Comparison of ENCODE assay signal across 18 cellular contexts in genomic region chr10:120477006-120477722, GRCh38. TPM values are rescaled to one million over a fixed set of nuclear protein-coding genes. Genes with fewer than 3 reads are reported as not detected.
A peak's percentile ranks its signal among the peaks of the same experiment; 100 is the strongest.
DNase-seq lines count a peak whose midpoint lies in the region; ATAC-seq and TF ChIP-seq lines count a peak whose summit lies in the region.
"Had no signal": no experiment of that assay in that cellular context is flagged by ENCODE, and none has a peak within 500 bp of the region (broad histone marks: within the 10 kb centered on the region; RNA-seq: fewer than 3 reads in every experiment).

No MANE protein-coding gene starts in this region.

- H3K9ac ChIP-seq in rectal smooth muscle tissue (ENCODE audit: low read length) = no peak overlapping the region
- H3K9ac ChIP-seq: parathyroid adenoma had no signal

- H3K27ac ChIP-seq in WERI-Rb-1 (peak overlapping the region; percentile 38), rectal smooth muscle tissue (ENCODE audit: low read depth, low read length) (peak overlapping the region; percentile 56), transverse colon (no peak overlapping the region)
- H3K27ac ChIP-seq: colonic mucosa, esophagus muscularis mucosa, parathyroid adenoma, SK-N-MC had no signal

- H3K36me3 ChIP-seq in WERI-Rb-1 (no peaks in the 10 kb centered on the region), rectal smooth muscle tissue (ENCODE audit: control insufficient read depth, insufficient read depth, low read length) (no peaks in the 10 kb centered on the region), transverse colon (no peaks in the 10 kb centered on the region)
- H3K36me3 ChIP-seq: colonic mucosa, esophagus muscularis mucosa had no signal

- TF ChIP-seq CTCF in WERI-Rb-1 (IDR thresholded peaks at IDR 0.05; ENCODE audit: low read depth, low read length) (no peak), transverse colon (IDR thresholded peaks at IDR 0.05) (no peak)

- DNase-seq in Daoy (ENCODE audit: low read depth) = peak; percentile 7
- no peak for DNase-seq in WERI-Rb-1
- peak; percentile 40 for DNase-seq in fibroblast of peridontal ligament (ENCODE audit: extremely low read depth)
- no peak for DNase-seq in C1 segment of cervical spinal cord (lab: John Stamatoyannopoulos, UW)
- no peak for DNase-seq in transverse colon
- DNase-seq: activated naive CD8-positive, alpha-beta T cell treated with anti-CD3 and anti-CD28 coated beads, Interleukin-2, amount 50 U/mL, for 24 hours; CD4-positive, CD25-positive, alpha-beta regulatory T cell; colonic mucosa; H7; NCI-H2081 treated with DMSO at 0.1 percent for 48 hours; NCI-H524; OCI-M1 had no signal

- peaks cover 9% of the 10 kb centered on the region for H3K4me1 ChIP-seq in rectal smooth muscle tissue (ENCODE audit: control insufficient read depth, insufficient read depth, low read length)
- H3K4me1 ChIP-seq in transverse colon = no peaks in the 10 kb centered on the region
- H3K4me1 ChIP-seq: colonic mucosa, parathyroid adenoma had no signal

- no peaks in the 10 kb centered on the region for H3K27me3 ChIP-seq in WERI-Rb-1 (ENCODE audit: insufficient read depth, low read depth, severe bottlenecking)
- no peaks in the 10 kb centered on the region for H3K27me3 ChIP-seq in rectal smooth muscle tissue (ENCODE audit: control insufficient read depth, insufficient read depth, low read length)
- peaks cover 3% of the 10 kb centered on the region for H3K27me3 ChIP-seq in transverse colon
- H3K27me3 ChIP-seq: colonic mucosa had no signal

- intact Hi-C loops in transverse colon (cut with DNase I; ENCODE audit: low total_unique reads) = no loop called here

- TF ChIP-seq POLR2A in GM18505 (IDR thresholded peaks at IDR 0.05; ENCODE audit: borderline replicate concordance, extremely low read depth, insufficient read depth, insufficient read length) (no peak), transverse colon (IDR thresholded peaks at IDR 0.05) (no peak)

- in situ Hi-C loops in transverse colon (cut with MboI; ENCODE audit: low pct_ligation_motif_present in 1 of 4, low pct_unique_long_range_greater_than_20kb in 1 of 4, low sequenced_read_pairs in 3 of 4) = no loop called here

- 58 to 62% methylated on average over 9 of the region's 9 CpGs for WGBS in transverse colon (ENCODE audit: low coverage in 1 of 2), 2 donors

- H3K9me3 ChIP-seq in WERI-Rb-1 (ENCODE audit: severe bottlenecking) (no peaks in the 10 kb centered on the region), transverse colon (no peaks in the 10 kb centered on the region)
- H3K9me3 ChIP-seq: colonic mucosa had no signal

- ATAC-seq in GM18505 (IDR thresholded peaks at IDR 0.05; ENCODE audit: unreplicated experiment) = no peak
- ATAC-seq in HG02840 (IDR thresholded peaks at IDR 0.05; ENCODE audit: low FRiP score, unreplicated experiment) = no peak

- H3K4me3 ChIP-seq in WERI-Rb-1 (ENCODE audit: low read depth, low read length) (no peak overlapping the region), rectal smooth muscle tissue (ENCODE audit: low read length) (no peak overlapping the region), transverse colon (no peak overlapping the region)
- H3K4me3 ChIP-seq: colonic mucosa, esophagus muscularis mucosa, SK-N-MC had no signal

- no peak for TF ChIP-seq EP300 in transverse colon (IDR thresholded peaks at IDR 0.05; ENCODE audit: low read depth)

RNA-seq across cellular contexts. Expression of gene PLPP4, which starts 20.1 kb away (rescaled TPM):
- total RNA-seq in Daoy (2014; rRNA removed; shearing (Covaris generic)) = 3.9 and 15.8 TPM in 2 replicates
- total RNA-seq in transverse colon = under 1 TPM in 2 of 4 donors, not detected in 2; 0.41 to 0.79 TPM
- total RNA-seq: CD4-positive, CD25-positive, alpha-beta regulatory T cell had no signal

Comparison
In these comparisons a context has a peak if more than half of its experiments do, and no peak if none do; other contexts are left out.
1. DNase-seq: peak in Daoy (single experiment) and fibroblast of peridontal ligament (single experiment); none in WERI-Rb-1 (single experiment), C1 segment of cervical spinal cord (0 of 14) and transverse colon (single experiment).
2. H3K27ac ChIP-seq: peak in WERI-Rb-1 (single experiment) and rectal smooth muscle tissue (single experiment); none in transverse colon (0 of 4).